Comparison of ENCODE assay signal across 17 cellular contexts in the genomic region with DNA sequence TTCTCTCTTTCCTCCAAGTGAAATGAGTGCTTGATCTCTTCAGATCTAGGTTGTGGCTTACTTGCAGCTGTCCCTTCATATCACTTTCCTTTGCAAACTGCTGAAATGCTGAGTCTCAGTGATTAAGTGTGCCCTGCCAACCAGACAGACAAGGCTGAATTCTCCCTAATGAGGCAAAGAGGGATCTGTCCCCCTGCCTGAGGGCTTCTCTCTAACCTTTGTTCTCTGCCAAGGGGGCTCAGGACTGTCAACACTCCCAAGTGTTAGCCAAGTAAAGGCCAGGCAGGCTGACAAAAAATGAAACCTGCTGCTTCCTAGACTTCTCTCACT. TPM values are rescaled to one million over a fixed set of nuclear protein-coding genes. Genes with fewer than 3 reads are reported as not detected.
A peak's percentile ranks its signal among the peaks of the same experiment; 100 is the strongest.
DNase-seq lines count a peak whose midpoint lies in the region; ATAC-seq and TF ChIP-seq lines count a peak whose summit lies in the region.
"Had no signal": no experiment of that assay in that cellular context is flagged by ENCODE, and none has a peak within 500 bp of the region (broad histone marks: within the 10 kb centered on the region; RNA-seq: fewer than 3 reads in every experiment).

TSS of gene MSS51 (minus strand) at position 24 of the 330 bp plus-strand sequence. CDS start 5,277 bp downstream, outside the sequence.

- H3K27me3 ChIP-seq in heart left ventricle, result no peaks in the 10 kb centered on the region
- H3K27me3 ChIP-seq: MG63, pancreas had no signal

- H3K27me3 Mint-ChIP-seq in activated naive CD4-positive, alpha-beta T cell treated with anti-CD3 and anti-CD28 coated beads, Interleukin-2, amount 10 ng/mL, durations not matched to agents 7 days and 5 days, result no peaks in the 10 kb centered on the region
- no peaks in the 10 kb centered on the region for H3K27me3 Mint-ChIP-seq in activated naive CD4-positive, alpha-beta T cell treated with anti-CD3 and anti-CD28 coated beads for 36 hours (ENCODE audit: low read depth)

- intact Hi-C loops in activated naive CD4-positive, alpha-beta T cell treated with anti-CD3 and anti-CD28 coated beads for 36 hours (cut with micrococcal nuclease), result no loop called here
- intact Hi-C loops in heart left ventricle (cut with DNase I), result no loop called here

- peaks cover 0 to 11% (median 0%) of the 10 kb centered on the region in 12 donors for H3K4me1 ChIP-seq in heart left ventricle
- H3K4me1 ChIP-seq: pancreas had no signal

- DNase-seq in activated naive CD4-positive, alpha-beta T cell treated with anti-CD3 and anti-CD28 coated beads, Interleukin-2, amount 10 ng/mL, durations not matched to agents 7 days and 5 days, result no peak
- no peak for DNase-seq in activated naive CD4-positive, alpha-beta T cell treated with anti-CD3 and anti-CD28 coated beads for 36 hours
- peak; percentile 86 for DNase-seq in NCI-H146 treated with DMSO at 0.1 percent for 48 hours (lab: John Stamatoyannopoulos, UW; ENCODE audit: unreplicated experiment)
- DNase-seq in heart left ventricle, result peak in 4 of 5 donors; percentile 35 to 67 (median 54)
- DNase-seq in retina, result peak; percentile 29
- DNase-seq in NCI-H446 (lab: John Stamatoyannopoulos, UW), result no peak
- DNase-seq: anterior cingulate cortex; DMS79; hypothalamus; MG63; NCI-H2171; pancreas; stimulated activated CD4-positive, alpha-beta T cell treated with anti-CD3 and anti-CD28 coated beads, Interleukin-15, amount 100 ng/mL, for 24 hours had no signal

- peak within 1 kb of the TSS in 9 of 12 donors; percentile 16 to 40 (median 22) for H3K4me3 ChIP-seq in heart left ventricle
- H3K4me3 ChIP-seq: coronary artery, lung, MG63, pancreas had no signal

- H3K9me3 ChIP-seq in heart left ventricle, result no peaks in the 10 kb centered on the region
- H3K9me3 ChIP-seq: MG63, pancreas had no signal

- no peak for TF ChIP-seq CTCF in heart left ventricle (IDR thresholded peaks at IDR 0.05)

- peaks cover 13% of the 10 kb centered on the region for H3K36me3 Mint-ChIP-seq in activated naive CD4-positive, alpha-beta T cell treated with anti-CD3 and anti-CD28 coated beads, Interleukin-2, amount 10 ng/mL, durations not matched to agents 7 days and 5 days
- peaks cover 6% of the 10 kb centered on the region for H3K36me3 Mint-ChIP-seq in activated naive CD4-positive, alpha-beta T cell treated with anti-CD3 and anti-CD28 coated beads for 36 hours (ENCODE audit: low read depth)

- no peak for TF ChIP-seq POLR2A in heart left ventricle (IDR thresholded peaks at IDR 0.05)

- H3K9me3 Mint-ChIP-seq in activated naive CD4-positive, alpha-beta T cell treated with anti-CD3 and anti-CD28 coated beads, Interleukin-2, amount 10 ng/mL, durations not matched to agents 7 days and 5 days, result no peaks in the 10 kb centered on the region
- no peaks in the 10 kb centered on the region for H3K9me3 Mint-ChIP-seq in activated naive CD4-positive, alpha-beta T cell treated with anti-CD3 and anti-CD28 coated beads for 36 hours

- peaks cover 0 to 67% (median 46%) of the 10 kb centered on the region in 9 donors for H3K36me3 ChIP-seq in heart left ventricle

- peaks cover 11% of the 10 kb centered on the region for H3K4me1 Mint-ChIP-seq in activated naive CD4-positive, alpha-beta T cell treated with anti-CD3 and anti-CD28 coated beads, Interleukin-2, amount 10 ng/mL, durations not matched to agents 7 days and 5 days
- peaks cover 16% of the 10 kb centered on the region for H3K4me1 Mint-ChIP-seq in activated naive CD4-positive, alpha-beta T cell treated with anti-CD3 and anti-CD28 coated beads for 36 hours (ENCODE audit: low read depth)

- CTCF ChIA-PET in activated naive CD4-positive, alpha-beta T cell treated with anti-CD3 and anti-CD28 coated beads, Interleukin-2, amount 10 ng/mL, durations not matched to agents 7 days and 5 days (lab: Charles Lee), result interaction anchor here (1.7 kb wide), 1 partner anchor 12 kb away, joined by 3 read pairs; no protein-coding TSS in a partner anchor
- CTCF ChIA-PET in activated naive CD4-positive, alpha-beta T cell treated with anti-CD3 and anti-CD28 coated beads for 36 hours (lab: Charles Lee), result no interaction called here

- H3K27ac ChIP-seq in heart left ventricle, result peak within 1 kb of the TSS in 9 of 12 donors; percentile 12 to 74 (median 35)
- H3K27ac ChIP-seq: coronary artery, pancreas had no signal

- ATAC-seq in heart left ventricle, result peak; percentile 88 to 98 (median 94)
- no peak for ATAC-seq in HG02852 (IDR thresholded peaks at IDR 0.05; ENCODE audit: unreplicated experiment)
- no peak for ATAC-seq in HG03457 (IDR thresholded peaks at IDR 0.05; ENCODE audit: unreplicated experiment)
- ATAC-seq: pancreas had no signal

- peak within 1 kb of the TSS; percentile 78 for H3K27ac Mint-ChIP-seq in activated naive CD4-positive, alpha-beta T cell treated with anti-CD3 and anti-CD28 coated beads, Interleukin-2, amount 10 ng/mL, durations not matched to agents 7 days and 5 days
- no peak within 1 kb of the TSS for H3K27ac Mint-ChIP-seq in activated naive CD4-positive, alpha-beta T cell treated with anti-CD3 and anti-CD28 coated beads for 36 hours

- H3K4me3 Mint-ChIP-seq in activated naive CD4-positive, alpha-beta T cell treated with anti-CD3 and anti-CD28 coated beads, Interleukin-2, amount 10 ng/mL, durations not matched to agents 7 days and 5 days, result no peak within 1 kb of the TSS
- H3K4me3 Mint-ChIP-seq in activated naive CD4-positive, alpha-beta T cell treated with anti-CD3 and anti-CD28 coated beads for 36 hours, result no peak within 1 kb of the TSS

RNA-seq across cellular contexts. Expression of gene MSS51, which starts in this region (rescaled TPM):
- total RNA-seq in activated naive CD4-positive, alpha-beta T cell treated with anti-CD3 and anti-CD28 coated beads for 36 hours, result 1 to 10 TPM; 1.6 to 1.9 TPM
- 10 to 100 TPM in 2 of 9 donors, 1 to 10 TPM in 6, under 1 TPM in 1; 0.50 to 12.9 (median 7.6) TPM for total RNA-seq in heart left ventricle
- polyA plus RNA-seq in heart left ventricle, result 1 to 10 TPM in 1 of 2 donors, under 1 TPM in 1; 0.90 to 3.3 TPM

Comparison
In these comparisons a context has a peak if more than half of its experiments do, and no peak if none do; other contexts are left out.
1. DNase-seq: peak in NCI-H146 treated with DMSO at 0.1 percent for 48 hours (single experiment), heart left ventricle (4 of 5) and retina (single experiment); none in activated naive CD4-positive, alpha-beta T cell treated with anti-CD3 and anti-CD28 coated beads, Interleukin-2, amount 10 ng/mL, durations not matched to agents 7 days and 5 days (single experiment), activated naive CD4-positive, alpha-beta T cell treated with anti-CD3 and anti-CD28 coated beads for 36 hours (single experiment) and NCI-H446 (0 of 2).
2. ATAC-seq: peak in heart left ventricle (4 of 4); none in HG02852 (single experiment) and HG03457 (single experiment).